In genomic region chr6:149052350-149053106, GRCh38 we compare ENCODE assay signal across 16 cellular contexts.
DNase-seq lines count a peak whose midpoint lies in the region; ATAC-seq and TF ChIP-seq lines count a peak whose summit lies in the region.
"Had no signal": no experiment of that assay in that cellular context is flagged by ENCODE, and none has a peak within 500 bp of the region (broad histone marks: within the 10 kb centered on the region; RNA-seq: fewer than 3 reads in every experiment).

No MANE protein-coding gene starts in this region.

- H3K4me3 Mint-ChIP-seq in activated CD8-positive, alpha-beta T cell treated with anti-CD3 and anti-CD28 coated beads for 36 hours = peak overlapping the region; percentile 31
- H3K4me3 Mint-ChIP-seq: activated B cell treated with CpG ODN at 0.5 μM for 24 hours; central memory CD8-positive, alpha-beta T cell; stimulated activated naive CD8-positive, alpha-beta T cell treated with anti-CD3 and anti-CD28 coated beads, Interleukin-15, Interleukin-2, amounts not matched to agents 100 ng/mL and 50 ng/mL, for 24 hours had no signal

- peak overlapping the region; percentile 55 for H3K27ac Mint-ChIP-seq in activated CD8-positive, alpha-beta T cell treated with anti-CD3 and anti-CD28 coated beads for 36 hours
- H3K27ac Mint-ChIP-seq: activated B cell treated with CpG ODN at 0.5 μM for 24 hours; stimulated activated naive CD8-positive, alpha-beta T cell treated with anti-CD3 and anti-CD28 coated beads, Interleukin-15, Interleukin-2, amounts not matched to agents 100 ng/mL and 50 ng/mL, for 24 hours had no signal

- WGBS in body of pancreas, 2 donors = 84 to 85% methylated on average over 6 of the region's 6 CpGs

- H3K9me3 ChIP-seq in body of pancreas = no peaks in the 10 kb centered on the region
- H3K9me3 ChIP-seq: prostate gland had no signal

- no peak overlapping the region for H3K4me3 ChIP-seq in body of pancreas
- H3K4me3 ChIP-seq: prostate gland had no signal

- peak; percentile 72 for ATAC-seq in GM18502 (IDR thresholded peaks at IDR 0.05; ENCODE audit: poor library complexity, unreplicated experiment)
- peak; percentile 43 for ATAC-seq in GM21360 (IDR thresholded peaks at IDR 0.05; ENCODE audit: unreplicated experiment)
- ATAC-seq in HG03060 (IDR thresholded peaks at IDR 0.05; ENCODE audit: low read depth, unreplicated experiment) = peak; percentile 68
- peak; percentile 84 for ATAC-seq in activated CD8-positive, alpha-beta T cell treated with anti-CD3 and anti-CD28 coated beads for 36 hours
- no peak for ATAC-seq in body of pancreas

- H3K27ac ChIP-seq in body of pancreas = no peak overlapping the region
- H3K27ac ChIP-seq: C4-2B, prostate gland had no signal

- peak; percentile 43 for DNase-seq in activated CD8-positive, alpha-beta T cell treated with anti-CD3 and anti-CD28 coated beads for 36 hours
- DNase-seq in NCI-H774 (lab: John Stamatoyannopoulos, UW) = no peak
- no peak for DNase-seq in HuH-7 (ENCODE audit: low spot score)
- no peak for DNase-seq in body of pancreas
- DNase-seq in UCSD-AML1 (lab: John Stamatoyannopoulos, UW; ENCODE audit: unreplicated experiment) = no peak
- DNase-seq: activated B cell treated with CpG ODN at 0.5 μM for 24 hours; activated naive CD4-positive, alpha-beta T cell treated with Interleukin-2 at 50 U/mL for 16 hours; GDM1; SIG-M5 had no signal

- POLR2A ChIA-PET in activated CD8-positive, alpha-beta T cell treated with anti-CD3 and anti-CD28 coated beads for 36 hours (lab: Charles Lee) = no interaction called here

- CTCF ChIA-PET in activated CD8-positive, alpha-beta T cell treated with anti-CD3 and anti-CD28 coated beads for 36 hours (lab: Charles Lee) = interaction anchor here (0.8 to 1.4 kb wide), 3 partner anchors 9 to 381 kb away, joined by 3 to 5 read pairs (median 3); no protein-coding TSS in a partner anchor

- H3K9me3 Mint-ChIP-seq in activated CD8-positive, alpha-beta T cell treated with anti-CD3 and anti-CD28 coated beads for 36 hours = no peaks in the 10 kb centered on the region
- H3K9me3 Mint-ChIP-seq: activated B cell treated with CpG ODN at 0.5 μM for 24 hours; central memory CD8-positive, alpha-beta T cell; stimulated activated naive CD8-positive, alpha-beta T cell treated with anti-CD3 and anti-CD28 coated beads, Interleukin-15, Interleukin-2, amounts not matched to agents 100 ng/mL and 50 ng/mL, for 24 hours had no signal

- no peaks in the 10 kb centered on the region for H3K27me3 ChIP-seq in body of pancreas

- H3K36me3 ChIP-seq in body of pancreas (replicated peaks in 1 of 2; ENCODE audit: insufficient read depth in 1 of 2, low read depth in 2 of 2) = no peaks in the 10 kb centered on the region
- H3K36me3 ChIP-seq: prostate gland had no signal

- intact Hi-C loops in activated CD8-positive, alpha-beta T cell treated with anti-CD3 and anti-CD28 coated beads for 36 hours (cut with micrococcal nuclease) = no loop called here
- intact Hi-C loops in body of pancreas (cut with DNase I) = no loop called here

- H3K36me3 Mint-ChIP-seq in activated CD8-positive, alpha-beta T cell treated with anti-CD3 and anti-CD28 coated beads for 36 hours (ENCODE audit: low read depth) = no peaks in the 10 kb centered on the region

- H3K4me1 Mint-ChIP-seq in activated CD8-positive, alpha-beta T cell treated with anti-CD3 and anti-CD28 coated beads for 36 hours (ENCODE audit: low read depth) = peaks cover 23% of the 10 kb centered on the region

- TF ChIP-seq POLR2A in body of pancreas (IDR thresholded peaks at IDR 0.05) = no peak

- no peaks in the 10 kb centered on the region for H3K27me3 Mint-ChIP-seq in activated CD8-positive, alpha-beta T cell treated with anti-CD3 and anti-CD28 coated beads for 36 hours
- H3K27me3 Mint-ChIP-seq: activated B cell treated with CpG ODN at 0.5 μM for 24 hours; central memory CD8-positive, alpha-beta T cell; stimulated activated naive CD8-positive, alpha-beta T cell treated with anti-CD3 and anti-CD28 coated beads, Interleukin-15, Interleukin-2, amounts not matched to agents 100 ng/mL and 50 ng/mL, for 24 hours had no signal

- TF ChIP-seq CTCF in activated CD8-positive, alpha-beta T cell treated with anti-CD3 and anti-CD28 coated beads for 36 hours (IDR thresholded peaks at IDR 0.05) = no peak
- TF ChIP-seq CTCF in body of pancreas (IDR thresholded peaks at IDR 0.05) = no peak

- peaks cover 45% of the 10 kb centered on the region for H3K4me1 ChIP-seq in body of pancreas
- H3K4me1 ChIP-seq: prostate gland had no signal
